29 cellular contexts compared by ENCODE assay signal in the genomic region with DNA sequence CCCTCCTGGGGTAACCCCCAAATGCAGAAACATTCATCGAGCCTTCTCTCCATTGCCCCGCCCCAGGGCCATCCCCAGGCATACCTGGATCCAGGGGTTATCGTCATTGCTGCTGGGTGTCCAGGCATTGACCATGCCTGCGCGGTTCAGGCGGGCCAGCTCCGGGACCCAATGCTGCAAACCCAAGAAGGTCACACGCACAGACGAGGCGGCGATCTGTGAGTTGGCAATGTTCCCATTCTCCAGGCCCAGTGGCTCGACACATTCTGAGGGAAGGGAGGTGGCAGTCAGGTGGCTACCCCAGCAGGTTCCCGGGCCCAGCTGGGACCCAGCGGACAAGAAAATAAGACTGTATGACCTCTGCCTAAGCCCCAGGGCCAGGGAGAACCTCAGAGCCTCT. TPM values are rescaled to one million over a fixed set of nuclear protein-coding genes. Genes with fewer than 3 reads are reported as not detected.
DNase-seq lines count a peak whose midpoint lies in the region; ATAC-seq and TF ChIP-seq lines count a peak whose summit lies in the region.
"Had no signal": no experiment of that assay in that cellular context is flagged by ENCODE, and none has a peak within 500 bp of the region (broad histone marks: within the 10 kb centered on the region; RNA-seq: fewer than 3 reads in every experiment).

No MANE protein-coding gene starts in this region.

- no peak for TF ChIP-seq CTCF in Loucy (conservative IDR thresholded peaks at IDR 0.05; ENCODE audit: low read length)
- TF ChIP-seq CTCF in upper lobe of right lung (IDR thresholded peaks at IDR 0.05), result no peak

- H3K27me3 ChIP-seq in Loucy (ENCODE audit: insufficient read depth, low read length, poor library complexity, severe bottlenecking) (no peaks in the 10 kb centered on the region), upper lobe of right lung (no peaks in the 10 kb centered on the region)
- H3K27me3 ChIP-seq: colonic mucosa, hepatocyte, thyroid gland had no signal

- no peak overlapping the region for H3K27ac ChIP-seq in upper lobe of right lung
- H3K27ac ChIP-seq: colonic mucosa, hepatocyte, KMS-11, PC-9, thyroid gland had no signal

- H3K9me2 ChIP-seq in Loucy (replicated peaks; ENCODE audit: low read depth, low read length), result no peaks in the 10 kb centered on the region

- peaks cover 52% of the 10 kb centered on the region for H3K79me2 ChIP-seq in Loucy (ENCODE audit: insufficient read depth, low read length)

- H3K4me2 ChIP-seq in Loucy (ENCODE audit: low read depth, low read length, poor library complexity, severe bottlenecking), result peak overlapping the region; percentile 99
- H3K4me2 ChIP-seq: hepatocyte, KMS-11, PC-9 had no signal

- H3K4me3 ChIP-seq in Loucy (ENCODE audit: low read length, poor library complexity, severe bottlenecking) (no peak overlapping the region), upper lobe of right lung (no peak overlapping the region)
- H3K4me3 ChIP-seq: colonic mucosa, hepatocyte, PC-9, thyroid gland had no signal

- peak; percentile 39 for DNase-seq in Right ventricle myocardium superior
- DNase-seq in cardiac septum (ENCODE audit: low spot score), result no peak
- DNase-seq in iPS-NIHi11 (ENCODE audit: low spot score), result peak; percentile 4
- DNase-seq in upper lobe of right lung, result peak; percentile 54
- no peak for DNase-seq in NCI-H1092 treated with DMSO at 0.1 percent for 48 hours (lab: John Stamatoyannopoulos, UW)
- DNase-seq: activated CD4-positive, alpha-beta T cell treated with anti-CD3 and anti-CD28 coated beads, Interleukin-2, amount 50 U/mL, for 1 hour; activated CD8-positive, alpha-beta memory T cell treated with anti-CD3 and anti-CD28 coated beads, Interleukin-2, amount 10 ng/mL, durations not matched to agents 7 days and 5 days; activated naive CD4-positive, alpha-beta T cell treated with anti-CD3 and anti-CD28 coated beads for 36 hours; activated T-cell treated with anti-CD3 and anti-CD28 coated beads, Interleukin-2, amount 50 U/mL, for 72 hours; amniotic stem cell; colonic mucosa; COR-L47; effector memory CD4-positive, alpha-beta T cell; foreskin fibroblast; immature natural killer cell; naive B cell; NCI-H510A; NK-92 treated with Interleukin-12 subunit alpha and Interleukin-12 subunit beta, amount 100 ng/mL, for 24 hours; PC-9; small intestine; stimulated activated naive CD8-positive, alpha-beta T cell treated with anti-CD3 and anti-CD28 coated beads, Interleukin-15, amount 100 ng/mL, for 72 hours; SW 1271; thyroid gland had no signal

- peaks cover 31% of the 10 kb centered on the region for H3K4me1 ChIP-seq in Loucy (ENCODE audit: insufficient read depth, low read length, poor library complexity, severe bottlenecking)
- H3K4me1 ChIP-seq in upper lobe of right lung, result peaks cover 14% of the 10 kb centered on the region

- H3K36me3 ChIP-seq in Loucy (ENCODE audit: insufficient read depth, low read length) (peaks cover 23% of the 10 kb centered on the region; the same call in 1 of the 2 replicates), upper lobe of right lung (peaks cover 38% of the 10 kb centered on the region)
- H3K36me3 ChIP-seq: colonic mucosa, thyroid gland had no signal

- no peak for ATAC-seq in Right ventricle myocardium superior (ENCODE audit: poor library complexity)
- no peak for ATAC-seq in upper lobe of right lung
- ATAC-seq in HG03521 (IDR thresholded peaks at IDR 0.05; ENCODE audit: unreplicated experiment), result no peak
- no peak for ATAC-seq in GM21529 (IDR thresholded peaks at IDR 0.05; ENCODE audit: unreplicated experiment)
- ATAC-seq: activated CD8-positive, alpha-beta memory T cell treated with anti-CD3 and anti-CD28 coated beads, Interleukin-2, amount 10 ng/mL, durations not matched to agents 7 days and 5 days; activated T-cell treated with anti-CD3 and anti-CD28 coated beads, Interleukin-2, amount 50 U/mL, for 72 hours; left lobe of liver; stimulated activated naive CD8-positive, alpha-beta T cell treated with anti-CD3 and anti-CD28 coated beads, Interleukin-15, amount 100 ng/mL, for 72 hours had no signal

- peaks cover 23% of the 10 kb centered on the region for H4K20me1 ChIP-seq in Loucy (ENCODE audit: insufficient read depth, low read length, poor library complexity, severe bottlenecking)

- no peaks in the 10 kb centered on the region for H3K9me3 ChIP-seq in Loucy (ENCODE audit: insufficient read depth, low read depth, low read length)
- no peaks in the 10 kb centered on the region for H3K9me3 ChIP-seq in upper lobe of right lung
- H3K9me3 ChIP-seq: colonic mucosa, thyroid gland had no signal

- H3F3A ChIP-seq in Loucy (ENCODE audit: low read depth), result no peaks in the 10 kb centered on the region

- intact Hi-C loops in Right ventricle myocardium superior (cut with DNase I) (loop anchor here (2.0 to 5.0 kb wide), 2 partner anchors 96 to 110 kb away; no protein-coding TSS in a partner anchor), cardiac septum (cut with DNase I) (no loop called here), upper lobe of right lung (cut with DNase I) (loop anchor here (10.0 kb wide), 1 partner anchor 108 kb away; no protein-coding TSS in a partner anchor)

- no peak overlapping the region for H2AFZ ChIP-seq in Loucy (ENCODE audit: low read length)
- H2AFZ ChIP-seq: hepatocyte, PC-9 had no signal

- no peak overlapping the region for H3K9ac ChIP-seq in Loucy (ENCODE audit: low read depth, low read length, poor library complexity, severe bottlenecking)
- H3K9ac ChIP-seq: KMS-11 had no signal

RNA-seq across cellular contexts. Expression of a gene that starts 6.1 kb away (rescaled TPM):
- total RNA-seq in Right ventricle myocardium superior (290 TPM), cardiac septum (1,071 TPM), upper lobe of right lung (168 TPM)

RNA-seq across cellular contexts. Expression of a gene that starts 11.8 kb away (rescaled TPM):
- 2.0 TPM for total RNA-seq in Right ventricle myocardium superior
- 9.8 TPM for total RNA-seq in cardiac septum
- 4.6 TPM for total RNA-seq in upper lobe of right lung

Comparison
In these comparisons a context has a peak if more than half of its experiments do, and no peak if none do; other contexts are left out.
1. DNase-seq: peak in Right ventricle myocardium superior (single experiment), iPS-NIHi11 (single experiment) and upper lobe of right lung (single experiment); none in cardiac septum (single experiment) and NCI-H1092 treated with DMSO at 0.1 percent for 48 hours (single experiment).